ENCODE assay signal across 8 cellular contexts in the genomic region with DNA sequence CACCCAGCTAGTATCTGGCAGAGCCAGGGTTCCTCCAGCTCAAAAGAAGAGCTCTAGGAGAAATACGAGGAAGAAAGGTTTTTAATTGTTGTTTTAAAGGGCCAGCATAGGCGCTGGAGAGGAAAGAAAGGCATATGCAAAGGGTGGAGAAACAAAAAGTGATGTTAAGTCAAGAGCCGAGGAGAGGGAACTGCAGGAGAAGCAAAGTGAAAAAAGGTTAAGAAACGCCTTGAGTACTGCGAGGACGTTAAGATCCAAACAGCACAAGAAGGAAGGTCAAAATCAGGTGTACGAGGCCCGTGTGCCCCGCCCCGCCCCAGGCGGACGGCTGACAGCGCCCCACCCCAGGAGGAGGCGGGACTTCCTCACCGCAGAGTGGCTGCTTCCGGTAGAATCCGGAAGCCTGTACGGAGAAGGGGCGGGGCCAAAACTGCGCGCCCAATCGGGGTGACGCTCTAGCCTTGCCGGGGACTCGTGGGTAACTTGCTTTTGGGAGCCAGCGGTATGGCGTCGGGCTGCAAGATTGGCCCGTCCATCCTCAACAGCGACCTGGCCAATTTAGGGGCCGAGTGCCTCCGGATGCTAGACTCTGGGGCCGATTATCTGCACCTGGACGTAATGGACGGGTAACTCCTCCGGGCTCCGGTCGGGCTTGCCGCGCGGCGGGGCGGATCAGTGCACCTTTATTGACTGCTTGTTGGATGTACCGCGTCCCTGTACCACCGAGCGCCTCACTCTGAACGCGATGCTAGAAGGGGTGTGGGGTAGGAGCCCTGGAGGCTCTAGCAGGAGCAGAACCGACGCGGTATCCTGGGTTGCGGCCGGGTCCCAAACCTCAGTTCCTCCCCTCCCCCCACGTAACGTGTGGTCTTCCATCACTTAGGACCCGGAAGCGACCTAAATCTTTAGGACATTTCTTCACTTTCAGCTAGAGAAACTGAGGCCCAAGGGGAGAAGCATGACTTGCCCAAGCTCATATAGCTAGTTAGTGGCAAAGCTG. TPM values are rescaled to one million over a fixed set of nuclear protein-coding genes. Genes with fewer than 3 reads are reported as not detected.
A peak's percentile ranks its signal among the peaks of the same experiment; 100 is the strongest.
DNase-seq lines count a peak whose midpoint lies in the region; ATAC-seq, FAIRE-seq and TF ChIP-seq lines count a peak whose summit lies in the region.

A gene (plus strand): TSS at position 481 of the 1,000 bp plus-strand sequence. CDS start 24 bp downstream, at position 505.

- CTCF ChIA-PET in HepG2 (lab: Yijun Ruan, JAX; ENCODE audit: low intra/inter-chr PET ratio, low total read pairs), result no interaction called here

- H3K27me3 ChIP-seq in HepG2 (ENCODE audit: control insufficient read depth in 1 of 2, insufficient read depth in 2 of 2, low read length in 2 of 2), result no peaks in the 10 kb centered on the region; a peak in 1 of 5 replicates

- in situ Hi-C loops in HepG2 (cut with HindIII; ENCODE audit: extremely low pct_ligation_motif_present, low pct_unique_long_range_greater_than_20kb), result no loop called here

- peaks cover 0 to 1% (median 0%) of the 10 kb centered on the region in 3 donors for H3K27me3 Mint-ChIP-seq in CD14-positive monocyte (ENCODE audit: low read depth in 3 of 3)

- H3K9me3 Mint-ChIP-seq in CD14-positive monocyte, result peaks cover 0 to 3% (median 0%) of the 10 kb centered on the region in 7 donors

- H3K4me2 ChIP-seq in HepG2 (ENCODE audit: low read depth, low read length), result peak within 1 kb of the TSS; percentile 96

- peak within 1 kb of the TSS; percentile 75 for H2AFZ ChIP-seq in HepG2 (ENCODE audit: low read length)

- H3K4me1 Mint-ChIP-seq in CD14-positive monocyte, result peaks cover 50% of the 10 kb centered on the region

- WGBS in HepG2 (ENCODE audit: low lambda C conversion rate), result 2% methylated on average over 36 of the region's 58 CpGs

- peak; percentile 77 to 92 for TF ChIP-seq POLR2A in HepG2 (IDR thresholded peaks at IDR 0.05; ENCODE audit: insufficient read depth in 1 of 2, low read depth in 2 of 2, low read length in 2 of 2)

- TSS peak; percentile 60 for BruUV-seq in HepG2 (replicated peaks; lab: Mats Ljungman, UMichigan)

- peaks cover 6 to 15% of the 10 kb centered on the region in 2 donors for H3K36me3 Mint-ChIP-seq in CD14-positive monocyte

- TF ChIP-seq EP300 in HepG2 (IDR thresholded peaks at IDR 0.05; ENCODE audit: low read depth in 2 of 2, low read length in 2 of 2) (no peak), HepG2 (CRISPR knock-in tag; IDR thresholded peaks at IDR 0.05; ENCODE audit: borderline replicate concordance) (no peak)

- intact Hi-C loops in CD14-positive monocyte (cut with micrococcal nuclease) (loop anchor here (2.0 to 5.0 kb wide), 2 partner anchors 168 to 170 kb away; a partner anchor contains a TSS), HepG2 (cut with micrococcal nuclease; ENCODE audit: unreplicated experiment) (loop anchor here (1.0 kb wide), 1 partner anchor 168 kb away; no protein-coding TSS in a partner anchor)

- H3K9me3 ChIP-seq in HepG2 (ENCODE audit: low read length), result no peaks in the 10 kb centered on the region

- peak; percentile 39; the same call in 1 of the 2 replicates for TF ChIP-seq RAD21 in HepG2 (CRISPR knock-in tag; IDR thresholded peaks at IDR 0.05)

- peak within 1 kb of the TSS; percentile 90 to 97 (median 94) for H3K27ac Mint-ChIP-seq in CD14-positive monocyte

- peaks cover 50% of the 10 kb centered on the region for H3K79me2 ChIP-seq in HepG2 (ENCODE audit: insufficient read depth, low read length)

- H3K4me3 ChIP-seq in HepG2 (replicated peaks in 1 of 3; ENCODE audit: insufficient read depth in 1 of 3, low read depth in 2 of 3, low read length in 3 of 3), result peak within 1 kb of the TSS; percentile 90 to 97 (median 94)

- H3K4me3 Mint-ChIP-seq in CD14-positive monocyte, result peak within 1 kb of the TSS; percentile 92 to 97

- peak; percentile 95 for DNase-seq in CD14-positive monocyte (ENCODE audit: low spot score)
- peak; percentile 98 for DNase-seq in NCI-H82 (lab: John Stamatoyannopoulos, UW)
- DNase-seq in activated CD4-positive, alpha-beta T cell treated with anti-CD3 and anti-CD28 coated beads, Interleukin-2, amount 50 U/mL, for 48 hours, result peak; percentile 98
- peak; percentile 78 to 93 for DNase-seq in dermis microvascular lymphatic vessel endothelial cell (ENCODE audit: low read depth in 2 of 2)
- DNase-seq in HepG2 (ENCODE audit: low spot score), result peak; percentile 92
- peak; percentile 99 for DNase-seq in stimulated activated CD4-positive, alpha-beta T cell treated with anti-CD3 and anti-CD28 coated beads, Interleukin-4, amount 100 ng/mL, for 1 hour

- POLR2A ChIA-PET in HepG2 (lab: Yijun Ruan, JAX), result interaction anchor here (0.8 to 0.9 kb wide), 2 partner anchors 187 to 222 kb away, joined by 3 read pairs; a partner anchor contains a TSS

- H3K9ac ChIP-seq in HepG2 (ENCODE audit: insufficient read depth, low read depth, low read length), result peak within 1 kb of the TSS; percentile 83

- H3K36me3 ChIP-seq in HepG2 (replicated peaks in 1 of 2; ENCODE audit: control insufficient read depth in 1 of 2, insufficient read depth in 2 of 2, low read length in 2 of 2), result peaks cover 0 to under 1% of the 10 kb centered on the region in 2 experiments; a peak in 3 of 5 replicates

- peak within 1 kb of the TSS; percentile 49 for H3K27ac ChIP-seq in HepG2 (ENCODE audit: extremely low read length, insufficient read depth, low read length)

- TF ChIP-seq CTCF in CD14-positive monocyte (IDR thresholded peaks at IDR 0.05), result no peak
- peak; percentile 17; the same call in 1 of the 2 replicates for TF ChIP-seq CTCF in HepG2 (CRISPR knock-in tag; IDR thresholded peaks at IDR 0.05)

- ATAC-seq in GM19397 (IDR thresholded peaks at IDR 0.05; ENCODE audit: unreplicated experiment) (peak; percentile 100), HG03571 (IDR thresholded peaks at IDR 0.05; ENCODE audit: unreplicated experiment) (peak; percentile 99), HepG2 (peak; percentile 99)

- peaks cover 51% of the 10 kb centered on the region for H3K4me1 ChIP-seq in HepG2 (ENCODE audit: insufficient read depth, low read length)

- peak; percentile 83 for FAIRE-seq in HepG2 (lab: Jason Lieb, UNC)

- H4K20me1 ChIP-seq in HepG2 (ENCODE audit: insufficient read depth, low read length), result peaks cover 23% of the 10 kb centered on the region

TF ChIP-seq in HepG2, 621 proteins besides CTCF, POLR2A, EP300 and RAD21 (continues in another document):
- TF ChIP-seq, protein P1, sequence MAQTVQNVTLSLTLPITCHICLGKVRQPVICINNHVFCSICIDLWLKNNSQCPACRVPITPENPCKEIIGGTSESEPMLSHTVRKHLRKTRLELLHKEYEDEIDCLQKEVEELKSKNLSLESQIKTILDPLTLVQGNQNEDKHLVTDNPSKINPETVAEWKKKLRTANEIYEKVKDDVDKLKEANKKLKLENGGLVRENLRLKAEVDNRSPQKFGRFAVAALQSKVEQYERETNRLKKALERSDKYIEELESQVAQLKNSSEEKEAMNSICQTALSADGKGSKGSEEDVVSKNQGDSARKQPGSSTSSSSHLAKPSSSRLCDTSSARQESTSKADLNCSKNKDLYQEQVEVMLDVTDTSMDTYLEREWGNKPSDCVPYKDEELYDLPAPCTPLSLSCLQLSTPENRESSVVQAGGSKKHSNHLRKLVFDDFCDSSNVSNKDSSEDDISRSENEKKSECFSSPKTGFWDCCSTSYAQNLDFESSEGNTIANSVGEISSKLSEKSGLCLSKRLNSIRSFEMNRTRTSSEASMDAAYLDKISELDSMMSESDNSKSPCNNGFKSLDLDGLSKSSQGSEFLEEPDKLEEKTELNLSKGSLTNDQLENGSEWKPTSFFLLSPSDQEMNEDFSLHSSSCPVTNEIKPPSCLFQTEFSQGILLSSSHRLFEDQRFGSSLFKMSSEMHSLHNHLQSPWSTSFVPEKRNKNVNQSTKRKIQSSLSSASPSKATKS (CRISPR knock-in tag; IDR thresholded peaks at IDR 0.05), result no peak
- peak; percentile 75; the same call in 1 of the 2 replicates for TF ChIP-seq ZSCAN12 (CRISPR knock-in tag; IDR thresholded peaks at IDR 0.05)

RNA-seq across cellular contexts. Expression of the gene that starts here (rescaled TPM):
- 10 to 100 TPM; 32.3 to 38.1 TPM for polyA plus RNA-seq in CD14-positive monocyte
- total RNA-seq in dermis microvascular lymphatic vessel endothelial cell, result 73.6 and 73.8 TPM in 2 replicates
- total RNA-seq in HepG2 (2016; rRNA removed; fragmentation: Illumina TruSeq; extraction: Trizol), result 107 and 166 TPM in 2 replicates
- 20.8 and 22.3 TPM in 2 replicates for total RNA-seq in HepG2 (2016; cell fraction: cytosol; rRNA removed; fragmentation: Illumina TruSeq; extraction: Trizol; ENCODE audit: low read depth)
- total RNA-seq in HepG2 (2016; cell fraction: insoluble cytoplasmic fraction; rRNA removed; fragmentation: Illumina TruSeq; extraction: Trizol), result 106 and 176 TPM in 2 replicates
- total RNA-seq in HepG2 (2016; cell fraction: membrane; rRNA removed; fragmentation: Illumina TruSeq; extraction: Trizol), result 36.7 and 40.7 TPM in 2 replicates
- total RNA-seq in HepG2 (2016; cell fraction: nucleus; rRNA removed; fragmentation: Illumina TruSeq; extraction: Trizol), result 73.3 and 74.7 TPM in 2 replicates
- 57.4 and 72.3 TPM in 2 replicates for polyA plus RNA-seq in HepG2 (2011; rRNA removed)
- 102 and 104 TPM in 2 replicates for polyA plus RNA-seq in HepG2 (2011; cell fraction: cytosol; rRNA removed)
- polyA plus RNA-seq in HepG2 (2011; cell fraction: nucleus; rRNA removed), result 59.9 and 66.9 TPM in 2 replicates
- 49.0 and 56.7 TPM in 2 replicates for polyA plus RNA-seq in HepG2 (2012)
- polyA plus RNA-seq in HepG2 (2016; cell fraction: cytosol; fragmentation: Illumina TruSeq; extraction: Trizol; ENCODE audit: low read depth), result 8.1 and 8.6 TPM in 2 replicates
- polyA plus RNA-seq in HepG2 (2016; cell fraction: insoluble cytoplasmic fraction; fragmentation: Illumina TruSeq; extraction: Trizol; ENCODE audit: low read depth), result 128 and 145 TPM in 2 replicates
- 17.3 and 17.8 TPM in 2 replicates for polyA plus RNA-seq in HepG2 (2016; cell fraction: membrane; fragmentation: Illumina TruSeq; extraction: Trizol; ENCODE audit: low read depth)
- 52.3 and 52.5 TPM in 2 replicates for polyA plus RNA-seq in HepG2 (2016; cell fraction: nucleus; fragmentation: Illumina TruSeq; extraction: Trizol; ENCODE audit: insufficient read depth, low read depth)
- 139 and 168 TPM in 2 replicates for polyA minus RNA-seq in HepG2 (2011; rRNA and poly(A)+ RNA removed; ENCODE audit: low replicate concordance)
- polyA minus RNA-seq in HepG2 (2011; cell fraction: cytosol; rRNA and poly(A)+ RNA removed), result 60.4 and 61.1 TPM in 2 replicates
- polyA minus RNA-seq in HepG2 (2011; cell fraction: nucleus; rRNA and poly(A)+ RNA removed), result 117 and 157 TPM in 2 replicates

Comparison
In these comparisons a context has a peak if more than half of its experiments do, and no peak if none do; other contexts are left out.
1. Peak in every context shown above with its lines: DNase-seq, ATAC-seq, H3K4me3 ChIP-seq and H3K27ac ChIP-seq.